In the genomic region with DNA sequence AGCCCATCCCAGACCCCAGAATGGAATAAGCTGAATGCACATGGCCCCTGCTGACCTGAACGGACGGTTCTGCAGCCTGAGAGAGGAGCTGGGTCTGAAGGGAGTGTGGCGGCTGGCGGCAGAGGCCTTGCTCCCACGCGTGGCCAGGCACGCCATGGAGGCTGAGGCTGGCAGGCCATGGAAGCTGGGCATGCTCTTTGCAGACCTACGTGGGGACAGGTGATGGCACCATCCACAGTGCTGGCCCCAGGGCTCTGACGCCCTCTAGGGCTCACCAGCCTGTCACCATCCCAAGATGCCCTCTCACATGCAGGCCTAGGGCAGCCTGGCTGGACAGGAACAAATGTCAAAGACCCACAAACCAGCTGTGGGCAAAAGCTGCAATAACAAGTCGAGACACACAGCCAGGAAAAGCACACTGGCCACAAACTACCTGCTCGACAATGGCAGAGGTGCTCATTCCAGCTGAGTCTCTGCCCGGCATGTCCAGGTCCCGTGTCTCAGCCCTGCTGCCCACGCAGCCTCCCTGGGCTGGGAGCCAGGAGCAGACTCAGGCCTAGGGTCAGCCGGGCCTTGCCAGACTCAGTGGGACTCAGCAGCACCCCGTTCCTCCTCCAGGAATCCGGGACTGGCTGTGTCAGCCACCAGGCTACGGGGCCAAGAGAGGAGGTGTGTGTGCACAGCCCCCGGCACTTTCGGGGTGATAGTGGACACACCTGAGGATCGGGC, we compare ENCODE assay signal across 20 cellular contexts. TPM values are rescaled to one million over a fixed set of nuclear protein-coding genes. Genes with fewer than 3 reads are reported as not detected.
DNase-seq lines count a peak whose midpoint lies in the region; ATAC-seq and TF ChIP-seq lines count a peak whose summit lies in the region.
"Had no signal": no experiment of that assay in that cellular context is flagged by ENCODE, and none has a peak within 500 bp of the region (broad histone marks: within the 10 kb centered on the region; RNA-seq: fewer than 3 reads in every experiment).

No MANE protein-coding gene starts in this region.

- H3K9me3 Mint-ChIP-seq in neural crest cell (no peaks in the 10 kb centered on the region), type B pancreatic cell (no peaks in the 10 kb centered on the region)
- H3K9me3 Mint-ChIP-seq: activated naive CD4-positive, alpha-beta T cell treated with anti-CD3 and anti-CD28 coated beads, Interleukin-2, amount 50 U/mL, for 24 hours had no signal

- H3K9me3 ChIP-seq in DND-41 (ENCODE audit: insufficient read depth, low read length, severe bottlenecking) = no peaks in the 10 kb centered on the region
- H3K9me3 ChIP-seq: SJSA1, spleen, upper lobe of left lung had no signal

- TF ChIP-seq RAD21 in Ishikawa (IDR thresholded peaks at IDR 0.05; ENCODE audit: low read depth) = peak; percentile 46; the same call in 1 of the 2 replicates

- H3K4me3 Mint-ChIP-seq in neural crest cell (no peak overlapping the region), type B pancreatic cell (no peak overlapping the region)
- H3K4me3 Mint-ChIP-seq: activated naive CD4-positive, alpha-beta T cell treated with anti-CD3 and anti-CD28 coated beads, Interleukin-2, amount 50 U/mL, for 24 hours; B cell; brain had no signal

- H3K36me3 ChIP-seq in DND-41 (ENCODE audit: insufficient read depth, low read length) = peaks cover 23% of the 10 kb centered on the region
- H3K36me3 ChIP-seq: SJSA1 had no signal

- peaks cover 39% of the 10 kb centered on the region for H3K79me2 ChIP-seq in DND-41 (ENCODE audit: insufficient read depth, low read length)

- TF ChIP-seq CTCF in DND-41 (IDR thresholded peaks at IDR 0.05; ENCODE audit: borderline replicate concordance, extremely low read depth, low read length, poor library complexity, severe bottlenecking) (peak; percentile 12), epithelial cell of esophagus (IDR thresholded peaks at IDR 0.05; ENCODE audit: insufficient read depth, low read depth, low read length, missing control alignments) (peak; percentile 7), neural crest cell (conservative IDR thresholded peaks at IDR 0.05) (no peak), type B pancreatic cell (conservative IDR thresholded peaks at IDR 0.05) (no peak)

- no peak overlapping the region for H3K4me2 ChIP-seq in DND-41 (ENCODE audit: insufficient read depth, low read length)

- no peak for TF ChIP-seq EP300 in Ishikawa (IDR thresholded peaks at IDR 0.05; ENCODE audit: borderline replicate concordance)

- no peak overlapping the region for H3K27ac ChIP-seq in DND-41 (ENCODE audit: low read length)
- H3K27ac ChIP-seq: parathyroid adenoma, SJSA1, spleen, upper lobe of left lung had no signal

- no peaks in the 10 kb centered on the region for H3K36me3 Mint-ChIP-seq in neural crest cell (ENCODE audit: low read depth)
- peaks cover 3% of the 10 kb centered on the region for H3K36me3 Mint-ChIP-seq in type B pancreatic cell

- H3K27ac Mint-ChIP-seq in neural crest cell (ENCODE audit: unreplicated experiment) (peak overlapping the region; percentile 62), type B pancreatic cell (no peak overlapping the region)
- H3K27ac Mint-ChIP-seq: activated naive CD4-positive, alpha-beta T cell treated with anti-CD3 and anti-CD28 coated beads, Interleukin-2, amount 50 U/mL, for 24 hours; B cell had no signal

- no peak for ATAC-seq in DND-41 (ENCODE audit: insufficient read depth, low read depth)

- no peak overlapping the region for H3K4me3 ChIP-seq in DND-41 (ENCODE audit: low read depth in 1 of 2, low read length in 2 of 2)
- H3K4me3 ChIP-seq in epithelial cell of esophagus (ENCODE audit: low read length) = no peak overlapping the region
- H3K4me3 ChIP-seq: SJSA1, spleen, upper lobe of left lung had no signal

- peaks cover 4% of the 10 kb centered on the region for H3K4me1 Mint-ChIP-seq in neural crest cell
- no peaks in the 10 kb centered on the region for H3K4me1 Mint-ChIP-seq in type B pancreatic cell (ENCODE audit: unreplicated experiment)
- H3K4me1 Mint-ChIP-seq: brain had no signal

- no peak overlapping the region for H3K9ac ChIP-seq in DND-41 (ENCODE audit: low read depth, low read length)
- H3K9ac ChIP-seq: parathyroid adenoma had no signal

- no peaks in the 10 kb centered on the region for H3K27me3 Mint-ChIP-seq in neural crest cell (ENCODE audit: low read depth)
- no peaks in the 10 kb centered on the region for H3K27me3 Mint-ChIP-seq in type B pancreatic cell
- H3K27me3 Mint-ChIP-seq: activated naive CD4-positive, alpha-beta T cell treated with anti-CD3 and anti-CD28 coated beads, Interleukin-2, amount 50 U/mL, for 24 hours; B cell; brain had no signal

- DNase-seq in DND-41 = no peak
- DNase-seq in epithelial cell of esophagus (ENCODE audit: low read depth) = no peak
- no peak for DNase-seq in neural crest cell (ENCODE audit: low read depth, low spot score)
- DNase-seq in DMS79 treated with DMSO at 0.1 percent for 48 hours (lab: John Stamatoyannopoulos, UW) = no peak
- no peak for DNase-seq in MV-4-11 (lab: John Stamatoyannopoulos, UW)
- DNase-seq in type B pancreatic cell (ENCODE audit: extremely low spot score, unreplicated experiment) = no peak
- no peak for DNase-seq in GOT3 (lab: John Stamatoyannopoulos, UW)
- DNase-seq: activated CD4-positive, alpha-beta T cell treated with anti-CD3 and anti-CD28 coated beads, Interleukin-2, amount 50 U/mL, for 1 hour; activated T-cell treated with anti-CD3 and anti-CD28 coated beads, Interleukin-2, amount 50 U/mL, for 1 hour; Karpas-422; NCI-H1436; spleen; T1000 had no signal

- H2AFZ ChIP-seq in DND-41 (ENCODE audit: low read depth, low read length) = no peak overlapping the region
- H2AFZ ChIP-seq: parathyroid adenoma had no signal

- peaks cover 45% of the 10 kb centered on the region for H4K20me1 ChIP-seq in DND-41 (ENCODE audit: insufficient read depth, low read length)

- no peaks in the 10 kb centered on the region for H3K27me3 ChIP-seq in DND-41 (ENCODE audit: insufficient read depth, low read length, poor library complexity)
- H3K27me3 ChIP-seq: SJSA1, spleen, upper lobe of left lung had no signal

- H3K4me1 ChIP-seq in DND-41 (ENCODE audit: insufficient read depth, low read length) = no peaks in the 10 kb centered on the region
- H3K4me1 ChIP-seq: parathyroid adenoma, SJSA1, spleen had no signal

TF ChIP-seq in Ishikawa, 13 proteins besides CTCF, POLR2A, EP300 and RAD21:
- TF ChIP-seq EGR1 (IDR thresholded peaks at IDR 0.05) (no peak), CREB1 (IDR thresholded peaks at IDR 0.05; ENCODE audit: low read depth) (no peak), NFIC (IDR thresholded peaks at IDR 0.05) (no peak), TAF1 (IDR thresholded peaks at IDR 0.05; ENCODE audit: low read depth) (no peak), ZBTB7A (IDR thresholded peaks at IDR 0.05; ENCODE audit: low read depth) (no peak), YY1 (IDR thresholded peaks at IDR 0.05; ENCODE audit: low read depth) (no peak), TCF12 (IDR thresholded peaks at IDR 0.05; ENCODE audit: low read depth) (no peak)
- TF ChIP-seq, protein P1, sequence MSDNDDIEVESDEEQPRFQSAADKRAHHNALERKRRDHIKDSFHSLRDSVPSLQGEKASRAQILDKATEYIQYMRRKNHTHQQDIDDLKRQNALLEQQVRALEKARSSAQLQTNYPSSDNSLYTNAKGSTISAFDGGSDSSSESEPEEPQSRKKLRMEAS (IDR thresholded peaks at IDR 0.05) = no peak
- TF ChIP-seq, protein P2, sequence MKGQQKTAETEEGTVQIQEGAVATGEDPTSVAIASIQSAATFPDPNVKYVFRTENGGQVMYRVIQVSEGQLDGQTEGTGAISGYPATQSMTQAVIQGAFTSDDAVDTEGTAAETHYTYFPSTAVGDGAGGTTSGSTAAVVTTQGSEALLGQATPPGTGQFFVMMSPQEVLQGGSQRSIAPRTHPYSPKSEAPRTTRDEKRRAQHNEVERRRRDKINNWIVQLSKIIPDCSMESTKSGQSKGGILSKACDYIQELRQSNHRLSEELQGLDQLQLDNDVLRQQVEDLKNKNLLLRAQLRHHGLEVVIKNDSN (IDR thresholded peaks at IDR 0.05) = no peak
- TF ChIP-seq, protein P3, sequence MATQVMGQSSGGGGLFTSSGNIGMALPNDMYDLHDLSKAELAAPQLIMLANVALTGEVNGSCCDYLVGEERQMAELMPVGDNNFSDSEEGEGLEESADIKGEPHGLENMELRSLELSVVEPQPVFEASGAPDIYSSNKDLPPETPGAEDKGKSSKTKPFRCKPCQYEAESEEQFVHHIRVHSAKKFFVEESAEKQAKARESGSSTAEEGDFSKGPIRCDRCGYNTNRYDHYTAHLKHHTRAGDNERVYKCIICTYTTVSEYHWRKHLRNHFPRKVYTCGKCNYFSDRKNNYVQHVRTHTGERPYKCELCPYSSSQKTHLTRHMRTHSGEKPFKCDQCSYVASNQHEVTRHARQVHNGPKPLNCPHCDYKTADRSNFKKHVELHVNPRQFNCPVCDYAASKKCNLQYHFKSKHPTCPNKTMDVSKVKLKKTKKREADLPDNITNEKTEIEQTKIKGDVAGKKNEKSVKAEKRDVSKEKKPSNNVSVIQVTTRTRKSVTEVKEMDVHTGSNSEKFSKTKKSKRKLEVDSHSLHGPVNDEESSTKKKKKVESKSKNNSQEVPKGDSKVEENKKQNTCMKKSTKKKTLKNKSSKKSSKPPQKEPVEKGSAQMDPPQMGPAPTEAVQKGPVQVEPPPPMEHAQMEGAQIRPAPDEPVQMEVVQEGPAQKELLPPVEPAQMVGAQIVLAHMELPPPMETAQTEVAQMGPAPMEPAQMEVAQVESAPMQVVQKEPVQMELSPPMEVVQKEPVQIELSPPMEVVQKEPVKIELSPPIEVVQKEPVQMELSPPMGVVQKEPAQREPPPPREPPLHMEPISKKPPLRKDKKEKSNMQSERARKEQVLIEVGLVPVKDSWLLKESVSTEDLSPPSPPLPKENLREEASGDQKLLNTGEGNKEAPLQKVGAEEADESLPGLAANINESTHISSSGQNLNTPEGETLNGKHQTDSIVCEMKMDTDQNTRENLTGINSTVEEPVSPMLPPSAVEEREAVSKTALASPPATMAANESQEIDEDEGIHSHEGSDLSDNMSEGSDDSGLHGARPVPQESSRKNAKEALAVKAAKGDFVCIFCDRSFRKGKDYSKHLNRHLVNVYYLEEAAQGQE (IDR thresholded peaks at IDR 0.05; ENCODE audit: low read depth) = no peak

RNA-seq across cellular contexts. Expression of a gene that starts 19.7 kb away (rescaled TPM):
- 33.6 and 36.6 TPM in 2 replicates for total RNA-seq in neural crest cell
- 38.8 and 44.7 TPM in 2 replicates for total RNA-seq in type B pancreatic cell (ENCODE audit: low replicate concordance)

RNA-seq across cellular contexts. Expression of a gene that starts 32.8 kb away (rescaled TPM):
- total RNA-seq in neural crest cell (50.0 and 51.1 TPM in 2 replicates), type B pancreatic cell (ENCODE audit: low replicate concordance) (39.8 and 47.7 TPM in 2 replicates)

RNA-seq across cellular contexts. Expression of a gene that starts 46.6 kb away (rescaled TPM):
- total RNA-seq in neural crest cell = 101 and 104 TPM in 2 replicates
- 77.7 and 101 TPM in 2 replicates for total RNA-seq in type B pancreatic cell (ENCODE audit: low replicate concordance)

Comparison
In these comparisons a context has a peak if more than half of its experiments do, and no peak if none do; other contexts are left out.
1. CTCF ChIP-seq: peak in DND-41 (single experiment) and epithelial cell of esophagus (single experiment); none in neural crest cell (single experiment) and type B pancreatic cell (single experiment).